ENCODE assay signal across 6 cellular contexts in the genomic region with DNA sequence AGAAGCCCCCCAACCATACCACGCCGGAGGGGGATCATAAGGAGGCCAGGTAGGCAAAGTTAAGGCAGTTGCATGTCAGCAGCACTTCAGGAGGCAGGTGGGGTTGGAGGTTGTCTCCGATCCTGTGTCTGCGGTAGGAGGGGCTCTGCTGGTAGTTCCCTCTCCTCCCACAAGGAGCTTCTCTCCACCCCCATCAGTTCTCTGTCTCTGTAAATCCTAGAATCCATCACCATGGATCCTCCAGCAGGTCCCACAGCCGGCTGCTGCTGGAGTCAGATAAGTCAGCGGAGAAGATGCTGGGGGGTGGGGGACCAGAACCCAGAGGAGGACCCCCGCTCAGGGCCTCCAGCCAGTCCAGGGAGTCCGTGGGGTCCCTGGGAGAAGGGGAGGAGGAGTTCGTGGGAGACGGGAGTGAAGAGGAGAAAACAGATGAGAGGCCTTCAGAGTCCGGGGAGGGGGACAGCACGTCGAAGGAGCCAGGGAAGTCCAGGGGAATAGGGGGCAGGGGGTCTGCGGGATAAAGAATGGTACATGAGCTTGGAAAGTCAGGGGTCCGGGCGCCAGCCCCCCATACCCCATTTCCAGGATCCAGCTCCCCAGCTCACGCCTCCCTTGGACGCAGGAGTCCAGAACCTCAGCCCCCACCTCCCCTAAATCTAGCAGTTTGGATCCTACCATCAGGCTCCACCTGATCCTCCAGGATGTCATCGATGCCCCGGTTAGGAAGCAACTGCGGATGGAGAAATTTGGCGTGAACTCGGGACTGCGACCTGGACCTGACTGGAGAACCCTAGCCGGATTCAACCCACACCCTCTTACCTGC. TPM values are rescaled to one million over a fixed set of nuclear protein-coding genes. Genes with fewer than 3 reads are reported as not detected.
DNase-seq lines count a peak whose midpoint lies in the region; ATAC-seq and TF ChIP-seq lines count a peak whose summit lies in the region.

No MANE protein-coding gene starts in this region.

- peaks cover 18% of the 10 kb centered on the region for H3K4me1 Mint-ChIP-seq in CD8-positive, alpha-beta T cell (ENCODE audit: low read depth)

- no peak for TF ChIP-seq POLR2A in suprapubic skin (IDR thresholded peaks at IDR 0.05)

- no peaks in the 10 kb centered on the region for H3K9me3 Mint-ChIP-seq in CD8-positive, alpha-beta T cell

- H3K4me1 ChIP-seq in CD8-positive, alpha-beta T cell (ENCODE audit: insufficient read depth, low read length), result peaks cover 20% of the 10 kb centered on the region
- peaks cover 40% of the 10 kb centered on the region for H3K4me1 ChIP-seq in suprapubic skin

- H3K27me3 ChIP-seq in CD8-positive, alpha-beta T cell (ENCODE audit: insufficient read depth, low read length), result no peaks in the 10 kb centered on the region
- H3K27me3 ChIP-seq in suprapubic skin, result no peaks in the 10 kb centered on the region

- H3K27ac Mint-ChIP-seq in CD8-positive, alpha-beta T cell, result no peak overlapping the region

- peak overlapping the region; percentile 83 for H3K4me3 ChIP-seq in CD8-positive, alpha-beta T cell (ENCODE audit: low read depth, low read length)
- H3K4me3 ChIP-seq in fibroblast of pulmonary artery (replicated peaks; ENCODE audit: low read depth, low read length), result peak overlapping the region; percentile 79
- peak overlapping the region; percentile 56 for H3K4me3 ChIP-seq in suprapubic skin

- DNase-seq in CD8-positive, alpha-beta T cell, result no peak
- DNase-seq in NCI-H69 (lab: John Stamatoyannopoulos, UW), result peak; percentile 30
- no peak for DNase-seq in fibroblast of pulmonary artery (ENCODE audit: low read depth)
- no peak for DNase-seq in suprapubic skin (ENCODE audit: low spot score in 2 of 2)
- DNase-seq in stimulated activated CD4-positive, alpha-beta T cell treated with anti-CD3 and anti-CD28 coated beads, Interleukin-1b, Interleukin-23, amount 100 ng/mL, for 48 hours, result no peak
- no peak for DNase-seq in posterior vena cava (ENCODE audit: low spot score)

- peak overlapping the region; percentile 6 for H3K27ac ChIP-seq in CD8-positive, alpha-beta T cell (ENCODE audit: low read depth, low read length)
- H3K27ac ChIP-seq in suprapubic skin, result no peak overlapping the region

- TF ChIP-seq EP300 in suprapubic skin (IDR thresholded peaks at IDR 0.05), result no peak

- no peaks in the 10 kb centered on the region for H3K27me3 Mint-ChIP-seq in CD8-positive, alpha-beta T cell (ENCODE audit: low read depth)

- POLR2A ChIA-PET in CD8-positive, alpha-beta T cell (lab: Charles Lee), result interaction anchor here (0.9 to 2.9 kb wide), 4 partner anchors 17 to 94 kb away, joined by 3 to 12 read pairs (median 7); a partner anchor contains a TSS

- 33% methylated on average over 16 of the region's 25 CpGs for WGBS in suprapubic skin

- intact Hi-C loops in CD8-positive, alpha-beta T cell (cut with DNase I, micrococcal nuclease), result loop anchor here in 1 of 2 experiments (5.0 kb wide), 1 partner anchor 66 kb away; a partner anchor contains a TSS
- intact Hi-C loops in posterior vena cava (cut with DNase I), result no loop called here

- ATAC-seq in CD8-positive, alpha-beta T cell, result no peak

- H3K4me3 Mint-ChIP-seq in CD8-positive, alpha-beta T cell, result peak overlapping the region; percentile 85

- peak; percentile 28 for TF ChIP-seq CTCF in CD8-positive, alpha-beta T cell (IDR thresholded peaks at IDR 0.05)
- TF ChIP-seq CTCF in fibroblast of pulmonary artery (IDR thresholded peaks at IDR 0.05; ENCODE audit: low read length, missing control alignments) (peak; percentile 31), suprapubic skin (IDR thresholded peaks at IDR 0.05) (no peak)

- H3K36me3 ChIP-seq in CD8-positive, alpha-beta T cell (ENCODE audit: insufficient read depth, low read length), result no peaks in the 10 kb centered on the region
- no peaks in the 10 kb centered on the region for H3K36me3 ChIP-seq in suprapubic skin

- H3K9me3 ChIP-seq in CD8-positive, alpha-beta T cell (ENCODE audit: low read length), result no peaks in the 10 kb centered on the region
- no peaks in the 10 kb centered on the region for H3K9me3 ChIP-seq in suprapubic skin

- CTCF ChIA-PET in CD8-positive, alpha-beta T cell (lab: Charles Lee), result interaction anchor here (2.3 to 3.7 kb wide), 2 partner anchors 26 to 38 kb away, joined by 7 to 18 read pairs; no protein-coding TSS in a partner anchor

- peaks cover 4% of the 10 kb centered on the region for H3K36me3 Mint-ChIP-seq in CD8-positive, alpha-beta T cell

RNA-seq across cellular contexts. Expression of a gene that starts 6.3 kb away (rescaled TPM):
- total RNA-seq in CD8-positive, alpha-beta T cell, result under 1 TPM; 0.17 to 0.65 TPM
- 1 to 10 TPM in 3 of 4 donors, under 1 TPM in 1; 0.57 to 1.6 (median 1.5) TPM for total RNA-seq in suprapubic skin
- 1 to 10 TPM in 1 of 2 donors, under 1 TPM in 1; 0.90 to 1.1 TPM for total RNA-seq in posterior vena cava

RNA-seq across cellular contexts. Expression of a gene that starts 17.5 kb away (rescaled TPM):
- total RNA-seq in CD8-positive, alpha-beta T cell, result not detected
- total RNA-seq in suprapubic skin (10 to 100 TPM in 1 of 4 donors, 1 to 10 TPM in 3; 2.1 to 17.4 (median 4.9) TPM), posterior vena cava (not detected)

RNA-seq across cellular contexts. Expression of a gene that starts 27.2 kb away (rescaled TPM):
- 1 to 10 TPM in 1 of 2 experiments, under 1 TPM in 1; 0.64 to 1.1 TPM for total RNA-seq in CD8-positive, alpha-beta T cell
- total RNA-seq in suprapubic skin, result 10 to 100 TPM in 1 of 4 donors, 1 to 10 TPM in 3; 5.1 to 16.1 (median 6.5) TPM
- 10 to 100 TPM; 13.8 to 19.2 TPM for total RNA-seq in posterior vena cava

RNA-seq across cellular contexts. Expression of a gene that starts 33.5 kb away (rescaled TPM):
- not detected for total RNA-seq in CD8-positive, alpha-beta T cell
- under 1 TPM in 2 of 4 donors, not detected in 2; 0.40 to 0.45 TPM for total RNA-seq in suprapubic skin
- total RNA-seq in posterior vena cava, result under 1 TPM; 0.52 to 0.56 TPM

RNA-seq across cellular contexts. Expression of a gene that starts 39.2 kb away (rescaled TPM):
- total RNA-seq in CD8-positive, alpha-beta T cell, result not detected
- total RNA-seq in suprapubic skin, result 1 to 10 TPM; 1.2 to 3.9 (median 2.6) TPM
- total RNA-seq in posterior vena cava, result 1 to 10 TPM; 1.5 to 2.1 TPM

Comparison
In these comparisons a context has a peak if more than half of its experiments do, and no peak if none do; other contexts are left out.
1. CTCF ChIP-seq: peak in CD8-positive, alpha-beta T cell (single experiment) and fibroblast of pulmonary artery (single experiment); none in suprapubic skin (0 of 2).
2. Peak in every context shown above with its lines, with median percentiles within 50 percentile points of each other: H3K4me3 ChIP-seq.